In genomic region chr2:64768426-64769033, GRCh38 we compare ENCODE assay signal across 8 cellular contexts.
DNase-seq lines count a peak whose midpoint lies in the region; ATAC-seq and TF ChIP-seq lines count a peak whose summit lies in the region.

No MANE protein-coding gene starts in this region.

- peak overlapping the region; percentile 95 for H3K9ac ChIP-seq in adipocyte (ENCODE audit: low read length)

- no peak for TF ChIP-seq POLR2A in tibial nerve (IDR thresholded peaks at IDR 0.05)

- H3K4me1 ChIP-seq in adipocyte (ENCODE audit: control insufficient read depth, insufficient read depth, low read length) (peaks cover 51% of the 10 kb centered on the region), tibial nerve (peaks cover 0 to 23% (median 3%) of the 10 kb centered on the region in 4 donors)

- ATAC-seq in left colon (peak; percentile 16), HG03135 (IDR thresholded peaks at IDR 0.05; ENCODE audit: unreplicated experiment) (no peak)

- no peaks in the 10 kb centered on the region for H3K36me3 ChIP-seq in adipocyte (ENCODE audit: control insufficient read depth, insufficient read depth, low read length, severe bottlenecking)
- no peaks in the 10 kb centered on the region for H3K36me3 ChIP-seq in tibial nerve

- H3K27me3 ChIP-seq in adipocyte (replicated peaks; ENCODE audit: control insufficient read depth, insufficient read depth, low read length) (no peaks in the 10 kb centered on the region), tibial nerve (no peaks in the 10 kb centered on the region)

- H3K9me3 ChIP-seq in adipocyte (ENCODE audit: control insufficient read depth, low read length) (no peaks in the 10 kb centered on the region), tibial nerve (no peaks in the 10 kb centered on the region)

- CTCF ChIA-PET in HEK293T (lab: Yijun Ruan, JAX) = no interaction called here

- no peak for TF ChIP-seq CTCF in tibial nerve (IDR thresholded peaks at IDR 0.05)

- POLR2A ChIA-PET in HEK293T (lab: Yijun Ruan, JAX) = interaction anchor here (0.9 to 3.6 kb wide), 5 partner anchors 11 to 122 kb away, joined by 3 to 20 read pairs (median 4); partner anchors contain the start of gene SERTAD2

- H3K27ac ChIP-seq in tibial nerve = peak overlapping the region; percentile 97 to 99 (median 98)

- 32% methylated on average over 8 of the region's 8 CpGs for WGBS in tibial nerve, 2 donors

- peak overlapping the region; percentile 86 for H3K4me3 ChIP-seq in adipocyte (ENCODE audit: low read length)
- peak overlapping the region; percentile 74 to 89 (median 84) for H3K4me3 ChIP-seq in tibial nerve

- intact Hi-C loops in left colon (cut with DNase I, micrococcal nuclease) = no loop called here

- DNase-seq in A172 (ENCODE audit: low spot score) (peak; percentile 22), HEK293T (ENCODE audit: extremely low spot score) (no peak), adipocyte (ENCODE audit: low read depth) (no peak), left colon (no peak), tibial nerve (ENCODE audit: low spot score in 2 of 2) (no peak), DMS79 treated with DMSO at 0.1 percent for 48 hours (lab: John Stamatoyannopoulos, UW) (no peak), middle frontal gyrus (ENCODE audit: extremely low spot score, low spot score) (no peak)

- TF ChIP-seq EP300 in tibial nerve (IDR thresholded peaks at IDR 0.05) = no peak

TF ChIP-seq in HEK293T, 16 proteins besides CTCF, POLR2A, EP300 and RAD21:
- TF ChIP-seq ZNF384 (IDR thresholded peaks at IDR 0.05) = peak; percentile 62; the same call in 1 of the 2 replicates
- no peak for TF ChIP-seq PKNOX1 (IDR thresholded peaks at IDR 0.05)
